ENCODE assay signal across 7 cellular contexts in genomic region chr5:137184734-137185133, GRCh38.
"Had no signal": no experiment of that assay in that cellular context is flagged by ENCODE, and none has a peak within 500 bp of the region (broad histone marks: within the 10 kb centered on the region; RNA-seq: fewer than 3 reads in every experiment).

No MANE protein-coding gene starts in this region.

- H3K27ac Mint-ChIP-seq: HFFc6 had no signal

- H3K4me3 Mint-ChIP-seq: HFFc6, IgD-negative memory B cell had no signal

- DNase-seq: GM23248, GOT3, H7, HFFc6 had no signal

- H3K9me3 Mint-ChIP-seq: HFFc6, IgD-negative memory B cell had no signal

- ATAC-seq: HCT116, HepG2 had no signal
